In the genomic region with DNA sequence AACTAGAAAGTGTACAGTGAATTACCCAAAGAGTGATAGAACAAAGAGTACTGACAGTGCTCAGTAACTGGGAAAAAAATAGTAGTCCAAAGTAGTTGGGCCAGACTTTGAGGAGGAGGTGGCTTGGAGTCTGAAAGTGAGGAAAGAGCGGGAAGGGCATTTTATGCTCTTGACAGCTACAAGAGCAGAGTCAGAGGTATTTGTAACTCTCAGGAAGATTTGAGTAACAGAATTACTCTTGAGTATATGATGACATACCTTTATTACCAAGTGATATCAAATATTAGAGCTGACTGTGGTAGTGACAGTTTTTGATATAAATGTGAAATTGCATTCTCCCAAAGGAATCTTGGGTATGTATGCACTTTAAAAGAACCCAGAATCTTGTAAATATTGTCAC, we compare ENCODE assay signal across 8 cellular contexts. TPM values are rescaled to one million over a fixed set of nuclear protein-coding genes. Genes with fewer than 3 reads are reported as not detected.
DNase-seq lines count a peak whose midpoint lies in the region; ATAC-seq and TF ChIP-seq lines count a peak whose summit lies in the region.

No MANE protein-coding gene starts in this region.

- H3K27ac Mint-ChIP-seq in HFFc6 = peak overlapping the region; percentile 22
- peak overlapping the region; percentile 63 for H3K27ac Mint-ChIP-seq in mesothelial cell of epicardium

- TF ChIP-seq CTCF in HFFc6 (IDR thresholded peaks at IDR 0.05) (no peak), astrocyte of the spinal cord (IDR thresholded peaks at IDR 0.05; ENCODE audit: low read depth, low read length) (no peak), mesothelial cell of epicardium (IDR thresholded peaks at IDR 0.05; ENCODE audit: unreplicated experiment) (no peak)

- peak; percentile 11 to 20 for DNase-seq in AML-193 (lab: John Stamatoyannopoulos, UW)
- DNase-seq in HFFc6 = no peak
- no peak for DNase-seq in astrocyte of the spinal cord (ENCODE audit: low read depth, low spot score)
- no peak for DNase-seq in mesothelial cell of epicardium (ENCODE audit: low spot score in 2 of 2, unreplicated experiment in 2 of 2)
- no peak for DNase-seq in NCI-H69 (lab: John Stamatoyannopoulos, UW)
- DNase-seq in DMS153 treated with DMSO at 0.1 percent for 48 hours (lab: John Stamatoyannopoulos, UW; ENCODE audit: unreplicated experiment) = no peak
- no peak for DNase-seq in iPS-NIHi11 (ENCODE audit: low spot score)

- H3K4me3 Mint-ChIP-seq in HFFc6 = peak overlapping the region; percentile 100
- H3K4me3 Mint-ChIP-seq in mesothelial cell of epicardium = peak overlapping the region; percentile 94

- peaks cover 68% of the 10 kb centered on the region for H3K4me1 Mint-ChIP-seq in HFFc6 (ENCODE audit: low read depth)
- H3K4me1 Mint-ChIP-seq in mesothelial cell of epicardium = peaks cover 58% of the 10 kb centered on the region

- peak overlapping the region; percentile 94 for H3K4me3 ChIP-seq in astrocyte of the spinal cord (ENCODE audit: low read depth, low read length)

- no peak for ATAC-seq in HG02642 (IDR thresholded peaks at IDR 0.05; ENCODE audit: poor library complexity, unreplicated experiment)

- H3K36me3 Mint-ChIP-seq in HFFc6 (ENCODE audit: low read depth) = peaks cover 6% of the 10 kb centered on the region
- H3K36me3 Mint-ChIP-seq in mesothelial cell of epicardium = no peaks in the 10 kb centered on the region

- H3K27me3 Mint-ChIP-seq in HFFc6 (ENCODE audit: insufficient read depth) (peaks cover 4% of the 10 kb centered on the region; the same call in 1 of the 2 replicates), mesothelial cell of epicardium (ENCODE audit: low read depth) (no peaks in the 10 kb centered on the region)

- in situ Hi-C loops in astrocyte of the spinal cord (cut with HindIII; ENCODE audit: low sequenced_read_pairs) = no loop called here

- H3K9me3 Mint-ChIP-seq in HFFc6 (no peaks in the 10 kb centered on the region), mesothelial cell of epicardium (no peaks in the 10 kb centered on the region)

RNA-seq across cellular contexts. Expression of gene SLAIN2, which starts 2.2 kb away (rescaled TPM):
- 100 to 1,000 TPM in 5 of 6 experiments, 10 to 100 TPM in 1; 93.7 to 136 (median 114) TPM for total RNA-seq in HFFc6 (2021; fragmentation: NEBNext Ultra II Directional; extraction: Animal tissue kit (Norgen Biotek cat#: 25700))
- 60.1 to 77.1 TPM (median 62.9 TPM) in 3 replicates for total RNA-seq in mesothelial cell of epicardium

Comparison
In these comparisons a context has a peak if more than half of its experiments do, and no peak if none do; other contexts are left out.
1. DNase-seq: peak in AML-193 (2 of 2); none in HFFc6 (single experiment), astrocyte of the spinal cord (single experiment), mesothelial cell of epicardium (0 of 2), NCI-H69 (single experiment), DMS153 treated with DMSO at 0.1 percent for 48 hours (single experiment) and iPS-NIHi11 (single experiment).